Comparison of ENCODE assay signal across 17 cellular contexts in the genomic region with DNA sequence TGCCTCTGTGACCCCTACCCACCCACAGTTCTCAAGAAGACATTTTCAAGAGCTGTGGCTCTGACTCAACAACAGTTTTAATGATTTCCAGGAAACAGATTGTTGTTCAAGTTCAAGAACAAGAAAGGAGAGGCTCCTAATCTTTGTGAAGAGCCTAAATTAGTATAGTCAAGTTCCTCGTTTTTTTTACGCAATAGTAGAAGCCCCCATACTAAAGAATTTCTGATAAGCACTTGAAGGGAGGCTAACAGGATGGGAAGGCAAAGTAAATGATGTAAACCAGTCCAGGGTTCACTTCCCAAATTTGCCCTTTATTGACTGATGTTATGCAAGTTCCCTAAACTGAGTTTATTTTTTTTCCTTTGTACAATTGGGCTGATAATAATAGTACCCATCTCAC.
"Had no signal": no experiment of that assay in that cellular context is flagged by ENCODE, and none has a peak within 500 bp of the region (broad histone marks: within the 10 kb centered on the region; RNA-seq: fewer than 3 reads in every experiment).

No MANE protein-coding gene starts in this region.

- H3K36me3 ChIP-seq: brain microvascular endothelial cell, neural progenitor cell, ovary, upper lobe of left lung had no signal

- DNase-seq: activated CD4-positive, alpha-beta T cell treated with anti-CD3 and anti-CD28 coated beads, Interleukin-2, amount 50 U/mL, for 1 hour; activated CD8-positive, alpha-beta memory T cell treated with anti-CD3 and anti-CD28 coated beads for 24 hours; activated naive CD8-positive, alpha-beta T cell treated with anti-CD3 and anti-CD28 coated beads for 36 hours; brain microvascular endothelial cell; cortex of kidney; effector CD4-positive, alpha-beta T cell; foreskin fibroblast; left colon; naive B cell; ovary; stimulated activated CD4-positive, alpha-beta T cell treated with anti-CD3 and anti-CD28 coated beads, Interleukin-1b, Interleukin-23, amount 100 ng/mL, for 48 hours; stimulated activated naive CD8-positive, alpha-beta T cell treated with anti-CD3 and anti-CD28 coated beads, Interleukin-15, amount 100 ng/mL, for 72 hours; upper lobe of left lung had no signal

- H3K9me3 ChIP-seq: ovary, upper lobe of left lung had no signal

- H3K4me1 ChIP-seq: neural progenitor cell, upper lobe of left lung had no signal

- H3K4me3 ChIP-seq: lung, neural progenitor cell, ovary, upper lobe of left lung had no signal

- ATAC-seq: activated CD4-positive, CD25-positive, alpha-beta regulatory T cell treated with anti-CD3 and anti-CD28 coated beads, Interleukin-2, amount 50 U/mL, for 24 hours; left colon; sciatic nerve; stimulated activated naive CD8-positive, alpha-beta T cell treated with anti-CD3 and anti-CD28 coated beads, Interleukin-15, amount 100 ng/mL, for 72 hours had no signal

- H3K27me3 ChIP-seq: brain microvascular endothelial cell, neural progenitor cell, ovary, upper lobe of left lung had no signal

- H3K27ac ChIP-seq: brain microvascular endothelial cell, neural progenitor cell, ovary, upper lobe of left lung had no signal
